In genomic region chr5:139272471-139273321, GRCh38 we compare ENCODE assay signal across 8 cellular contexts. TPM values are rescaled to one million over a fixed set of nuclear protein-coding genes. Genes with fewer than 3 reads are reported as not detected.
DNase-seq lines count a peak whose midpoint lies in the region; ATAC-seq, FAIRE-seq and TF ChIP-seq lines count a peak whose summit lies in the region.

No MANE protein-coding gene starts in this region.

- WGBS in GM12878 (ENCODE audit: insufficient coverage, insufficient replicate concordance, low lambda C conversion rate, missing lambda C conversion rate), result 51% methylated on average over 6 of the region's 6 CpGs

- H3K4me3 Mint-ChIP-seq in activated CD4-positive, alpha-beta T cell treated with anti-CD3 and anti-CD28 coated beads for 36 hours, result peak overlapping the region; percentile 95

- in situ Hi-C loops in GM12878 (cut with MboI), result loop anchor here (25.0 kb wide), 1 partner anchor 635 kb away; no protein-coding TSS in a partner anchor

- H2AFZ ChIP-seq in GM12878 (ENCODE audit: control insufficient read depth, low read depth, low read length), result peak overlapping the region; percentile 12; the same call in 1 of the 2 replicates

- peaks cover 35% of the 10 kb centered on the region for H3K36me3 Mint-ChIP-seq in activated CD4-positive, alpha-beta T cell treated with anti-CD3 and anti-CD28 coated beads for 36 hours (ENCODE audit: low read depth)

- peaks cover 42% of the 10 kb centered on the region for H3K4me1 ChIP-seq in GM12878 (ENCODE audit: control insufficient read depth, insufficient read depth, low read length)
- peaks cover 46% of the 10 kb centered on the region for H3K4me1 ChIP-seq in lower lobe of right lung

- H4K20me1 ChIP-seq in GM12878 (ENCODE audit: control insufficient read depth, insufficient read depth), result no peaks in the 10 kb centered on the region; the same call in 1 of the 2 replicates

- ATAC-seq in activated CD4-positive, alpha-beta T cell treated with anti-CD3 and anti-CD28 coated beads for 36 hours, result no peak
- ATAC-seq in GM12878 (peak; percentile 8), lower lobe of right lung (no peak), HG02884 (IDR thresholded peaks at IDR 0.05; ENCODE audit: unreplicated experiment) (no peak)

- intact Hi-C loops in activated CD4-positive, alpha-beta T cell treated with anti-CD3 and anti-CD28 coated beads for 36 hours (cut with DNase I, micrococcal nuclease), result loop anchor here (2.0 to 10.0 kb wide), 7 partner anchors 26 to 1060 kb away; partner anchors contain the start of genes CDC23 (in 1 of the 2), EGR1 (in 1 of the 2) and SIL1 (in 1 of the 2)
- intact Hi-C loops in GM12878 (cut with micrococcal nuclease; ENCODE audit: unreplicated experiment), result loop anchor here (5.0 kb wide), 1 partner anchor 120 kb away; no protein-coding TSS in a partner anchor
- intact Hi-C loops in lower lobe of right lung (cut with DNase I), result no loop called here

- peaks cover 2 to 4% of the 10 kb centered on the region in 2 experiments; a peak in 3 of 4 replicates for H3K36me3 ChIP-seq in GM12878 (ENCODE audit: control insufficient read depth in 2 of 2, insufficient read depth in 2 of 2, low read length in 1 of 2)
- peaks cover 4% of the 10 kb centered on the region for H3K36me3 ChIP-seq in lower lobe of right lung

- FAIRE-seq in GM12878 (lab: Jason Lieb, UNC), result no peak

- no peaks in the 10 kb centered on the region for H3K27me3 Mint-ChIP-seq in activated CD4-positive, alpha-beta T cell treated with anti-CD3 and anti-CD28 coated beads for 36 hours

- TF ChIP-seq EP300 in GM12878 (IDR thresholded peaks at IDR 0.05; ENCODE audit: borderline replicate concordance in 1 of 2, control insufficient read depth in 1 of 2, low read depth in 2 of 2, low read length in 2 of 2), result no peak

- H3K27ac Mint-ChIP-seq in activated CD4-positive, alpha-beta T cell treated with anti-CD3 and anti-CD28 coated beads for 36 hours, result peak overlapping the region; percentile 43

- H3K27ac ChIP-seq in GM12878 (ENCODE audit: control insufficient read depth, insufficient read depth) (peak overlapping the region; percentile 90), lower lobe of right lung (no peak overlapping the region)

- TF ChIP-seq RAD21 in GM12878 (IDR thresholded peaks at IDR 0.05; ENCODE audit: insufficient read depth, low read depth, low read length), result no peak

- peak overlapping the region; percentile 82; the same call in 1 of the 2 replicates for H3K4me3 ChIP-seq in GM12878
- H3K4me3 ChIP-seq in lower lobe of right lung, result peak overlapping the region; percentile 71

- no peak for TF ChIP-seq POLR2A in GM12878 (IDR thresholded peaks at IDR 0.05; ENCODE audit: low read depth, low read length)

- RAD21 ChIA-PET in GM12878 (lab: Charles Lee; ENCODE audit: unreplicated experiment), result interaction anchor here (0.7 to 2.8 kb wide), 15 partner anchors 9 to 697 kb away, joined by 3 to 16 read pairs (median 4); partner anchors contain the start of genes HSPA9, MZB1 and PAIP2

- peak overlapping the region; percentile 98 for H3K4me2 ChIP-seq in GM12878 (ENCODE audit: control insufficient read depth, insufficient read depth)

- TF ChIP-seq CTCF in GM12878 (IDR thresholded peaks at IDR 0.05 in 2 of 3, conservative IDR thresholded peaks at IDR 0.05 in 1 of 3; ENCODE audit: control insufficient read depth in 2 of 3, extremely low read depth in 1 of 3, insufficient read depth in 1 of 3, low read depth in 3 of 3, low read length in 3 of 3) (no peak), lower lobe of right lung (IDR thresholded peaks at IDR 0.05) (no peak)

- POLR2A ChIA-PET in activated CD4-positive, alpha-beta T cell treated with anti-CD3 and anti-CD28 coated beads for 36 hours (lab: Charles Lee), result interaction anchor here (0.6 to 0.9 kb wide), 4 partner anchors 21 to 186 kb away, joined by 3 to 7 read pairs (median 4); partner anchors contain the start of gene PAIP2
- POLR2A ChIA-PET in GM12878 (lab: Charles Lee), result interaction anchor here (0.5 to 3.3 kb wide), 16 partner anchors 8 to 808 kb away, joined by 3 to 21 read pairs (median 4); partner anchors contain the start of genes HSPA9, MATR3, PAIP2 and SPATA24

- no peaks in the 10 kb centered on the region for H3K9me3 Mint-ChIP-seq in activated CD4-positive, alpha-beta T cell treated with anti-CD3 and anti-CD28 coated beads for 36 hours (ENCODE audit: low read depth)

- H3K9me3 ChIP-seq in GM12878 (replicated peaks; ENCODE audit: control insufficient read depth, insufficient read depth, low read length) (no peaks in the 10 kb centered on the region), lower lobe of right lung (no peaks in the 10 kb centered on the region)

- peaks cover 41% of the 10 kb centered on the region for H3K79me2 ChIP-seq in GM12878 (ENCODE audit: control insufficient read depth, insufficient read depth, low read length)

- CTCF ChIA-PET in activated CD4-positive, alpha-beta T cell treated with anti-CD3 and anti-CD28 coated beads for 36 hours (lab: Charles Lee), result interaction anchor here (0.5 to 1.2 kb wide), 5 partner anchors 10 to 44 kb away, joined by 3 to 7 read pairs (median 4); no protein-coding TSS in a partner anchor
- CTCF ChIA-PET in GM12878 (lab: Yijun Ruan, JAX), result interaction anchor here (0.6 to 3.9 kb wide), 15 partner anchors 11 to 906 kb away, joined by 3 to 32 read pairs (median 4); partner anchors contain the start of genes PAIP2 and SPATA24

- H3K9ac ChIP-seq in GM12878 (ENCODE audit: control insufficient read depth, insufficient read depth, low read length), result no peak overlapping the region

- H3K27me3 ChIP-seq in GM12878 (replicated peaks in 1 of 2; ENCODE audit: control insufficient read depth in 2 of 2, insufficient read depth in 2 of 2, low read length in 1 of 2) (no peaks in the 10 kb centered on the region), lower lobe of right lung (ENCODE audit: low read depth) (no peaks in the 10 kb centered on the region)

- SMC1A ChIA-PET in GM12878 (lab: Charles Lee; ENCODE audit: uncharacterized antibody, unreplicated experiment), result interaction anchor here (0.6 to 9.9 kb wide), 16 partner anchors 11 to 697 kb away, joined by 3 to 136 read pairs (median 4); partner anchors contain the start of genes HSPA9, MATR3, MZB1 and SPATA24

- BruUV-seq in GM12878 (replicated peaks; lab: Mats Ljungman, UMichigan), result no TSS peak

- H3K4me1 Mint-ChIP-seq in activated CD4-positive, alpha-beta T cell treated with anti-CD3 and anti-CD28 coated beads for 36 hours, result peaks cover 49% of the 10 kb centered on the region

- peak; percentile 62 for DNase-seq in activated CD4-positive, alpha-beta T cell treated with anti-CD3 and anti-CD28 coated beads for 36 hours
- no peak for DNase-seq in activated CD4-positive, alpha-beta T cell treated with anti-CD3 and anti-CD28 coated beads for 4 hours
- DNase-seq in NOMO-1 treated with DMSO at 0.1 percent for 48 hours (lab: John Stamatoyannopoulos, UW; ENCODE audit: unreplicated experiment), result peak; percentile 90
- DNase-seq in GM12878 (ENCODE audit: low read depth, low spot score), result no peak
- DNase-seq in lower lobe of right lung, result no peak
- no peak for DNase-seq in KG1 (lab: John Stamatoyannopoulos, UW)
- DNase-seq in GM19240 (ENCODE audit: insufficient read length, low spot score), result no peak

TF ChIP-seq in GM12878, 131 proteins besides CTCF, POLR2A, EP300 and RAD21 (continues in another document):
- TF ChIP-seq NBN (IDR thresholded peaks at IDR 0.05), result peak; percentile 49; the same call in 1 of the 2 replicates
- 0 out of 2 replicates have a peak, but pooled peaks have one; percentile 19 for TF ChIP-seq SPI1 (IDR thresholded peaks at IDR 0.05; ENCODE audit: borderline replicate concordance, insufficient read depth, low read depth, low read length)
- no peak for TF ChIP-seq SMAD5 (IDR thresholded peaks at IDR 0.05; ENCODE audit: low read depth)
- 0 out of 2 replicates have a peak, but pooled peaks have one; percentile 38 for TF ChIP-seq MTA3 (IDR thresholded peaks at IDR 0.05; ENCODE audit: borderline replicate concordance, low read length)
- no peak for TF ChIP-seq USF1 (IDR thresholded peaks at IDR 0.05; ENCODE audit: borderline replicate concordance, extremely low read length, insufficient read depth, low read depth, low read length)
- peak; percentile 82 for TF ChIP-seq RAD51 (IDR thresholded peaks at IDR 0.05)
- TF ChIP-seq IKZF2 (IDR thresholded peaks at IDR 0.05), result peak; percentile 15 to 44; a peak in 2 of 4 replicates
- TF ChIP-seq IRF4 (IDR thresholded peaks at IDR 0.05; ENCODE audit: low read depth, low read length), result no peak

RNA-seq across cellular contexts. Expression of gene MATR3, which starts 20.8 kb away (rescaled TPM):
- total RNA-seq in activated CD4-positive, alpha-beta T cell treated with anti-CD3 and anti-CD28 coated beads for 36 hours, result 100 to 1,000 TPM; 113 to 133 TPM
- total RNA-seq in GM12878 (2013; cell fraction: nucleolus; rRNA removed), result 599 and 630 TPM in 2 replicates
- 134 and 173 TPM in 2 replicates for total RNA-seq in GM12878 (2014; rRNA removed)
- 394 and 401 TPM in 2 replicates for total RNA-seq in GM12878 (2014; rRNA removed; fragmentation: Illumina TruSeq; extraction: Trizol)
- 180 and 213 TPM in 2 replicates for total RNA-seq in GM12878 (2021)
- 70.2 TPM for polyA plus RNA-seq in GM12878 (2011; ENCODE audit: low read depth)
- 230 and 407 TPM in 2 replicates for polyA plus RNA-seq in GM12878 (2011; rRNA removed)
- 102 and 125 TPM in 2 replicates for polyA plus RNA-seq in GM12878 (2011; cell fraction: cytosol; rRNA removed)
- polyA plus RNA-seq in GM12878 (2011; cell fraction: nucleus; rRNA removed), result 123 and 141 TPM in 2 replicates
- polyA plus RNA-seq in GM12878 (2012), result 146 and 152 TPM in 2 replicates
- polyA plus RNA-seq in GM12878 (2014; fragmentation: Illumina TruSeq; extraction: Trizol), result 276 and 414 TPM in 2 replicates
- 100 to 1,000 TPM; 149 to 187 TPM for polyA plus RNA-seq in GM12878 (2014; fragmentation: Nextera tagmentation; extraction: Ambion mirVana)
- 194 and 201 TPM in 2 replicates for polyA plus RNA-seq in GM12878 (2014; rRNA removed)
- 100 to 1,000 TPM; 347 to 380 TPM for polyA plus RNA-seq in GM12878 (2016; fragmentation: Nextera tagmentation; extraction: Ambion mirVana)
- polyA minus RNA-seq in GM12878 (2011; rRNA and poly(A)+ RNA removed), result 284 and 298 TPM in 2 replicates
- polyA minus RNA-seq in GM12878 (2011; cell fraction: cytosol; rRNA and poly(A)+ RNA removed), result 79.1 and 117 TPM in 2 replicates
- 110 and 161 TPM in 2 replicates for polyA minus RNA-seq in GM12878 (2011; cell fraction: nucleus; rRNA and poly(A)+ RNA removed)
- total RNA-seq in lower lobe of right lung, result 176 TPM

Comparison
In these comparisons a context has a peak if more than half of its experiments do, and no peak if none do; other contexts are left out.
1. DNase-seq: peak in activated CD4-positive, alpha-beta T cell treated with anti-CD3 and anti-CD28 coated beads for 36 hours (single experiment) and NOMO-1 treated with DMSO at 0.1 percent for 48 hours (single experiment); none in activated CD4-positive, alpha-beta T cell treated with anti-CD3 and anti-CD28 coated beads for 4 hours (0 of 2), GM12878 (single experiment), lower lobe of right lung (single experiment), KG1 (single experiment) and GM19240 (single experiment).